ENCODE assay signal across 8 cellular contexts in the genomic region with DNA sequence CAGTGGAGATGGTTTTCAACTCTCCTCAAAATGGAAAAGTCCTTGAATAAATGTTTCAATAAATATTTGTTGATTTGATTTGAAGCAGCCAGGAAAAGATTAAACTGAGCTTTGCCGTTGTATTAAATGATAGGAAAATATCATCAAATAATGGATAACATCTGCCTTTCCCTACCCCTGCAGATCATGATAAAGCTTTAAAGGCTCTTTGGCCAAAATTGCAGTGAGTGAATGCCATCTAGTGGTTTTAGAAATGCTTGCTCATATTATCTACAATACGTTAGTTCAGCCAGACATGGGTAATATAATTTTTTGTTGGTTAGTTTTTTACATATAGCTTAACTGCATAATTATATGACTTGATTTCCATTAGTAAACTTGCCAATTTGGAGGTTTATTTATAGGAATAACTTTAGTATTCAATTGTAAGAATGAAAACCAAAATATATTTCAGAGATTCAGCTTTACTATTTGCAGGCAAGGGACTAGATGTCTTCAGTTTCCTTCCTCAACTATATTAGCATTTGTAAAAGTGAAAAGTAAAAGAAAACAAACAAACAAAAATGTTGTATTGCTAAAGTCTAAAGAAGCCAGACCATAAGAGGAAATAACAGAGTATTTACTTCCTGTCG.
DNase-seq lines count a peak whose midpoint lies in the region; ATAC-seq, FAIRE-seq and TF ChIP-seq lines count a peak whose summit lies in the region.

No MANE protein-coding gene starts in this region.

- H3K9ac ChIP-seq in GM12878 (ENCODE audit: control insufficient read depth, insufficient read depth, low read length): no peak overlapping the region

- peak; percentile 71 for FAIRE-seq in GM12878 (lab: Jason Lieb, UNC)

- no peak for TF ChIP-seq EP300 in GM12878 (IDR thresholded peaks at IDR 0.05; ENCODE audit: borderline replicate concordance in 1 of 2, control insufficient read depth in 1 of 2, low read depth in 2 of 2, low read length in 2 of 2)

- CTCF ChIA-PET in GM12878 (lab: Yijun Ruan, JAX): interaction anchor here (0.7 to 3.2 kb wide), 20 partner anchors 10 to 1387 kb away, joined by 3 to 25 read pairs (median 4); no protein-coding TSS in a partner anchor

- H3K27me3 ChIP-seq in GM12878 (replicated peaks in 1 of 2; ENCODE audit: control insufficient read depth in 2 of 2, insufficient read depth in 2 of 2, low read length in 1 of 2): no peaks in the 10 kb centered on the region

- no peaks in the 10 kb centered on the region for H4K20me1 ChIP-seq in GM12878 (ENCODE audit: control insufficient read depth, insufficient read depth)

- TF ChIP-seq CTCF in 22Rv1 (IDR thresholded peaks at IDR 0.05) (peak; percentile 83), GM10266 (IDR thresholded peaks at IDR 0.05; ENCODE audit: control insufficient read depth, insufficient read depth, low read depth, missing control alignments) (peak; percentile 60), GM12878 (IDR thresholded peaks at IDR 0.05 in 2 of 3, conservative IDR thresholded peaks at IDR 0.05 in 1 of 3; ENCODE audit: control insufficient read depth in 2 of 3, extremely low read depth in 1 of 3, insufficient read depth in 1 of 3, low read depth in 3 of 3, low read length in 3 of 3) (peak; percentile 42 to 74 (median 42); a peak in 4 of 6 replicates)

- peak; percentile 85 for TF ChIP-seq RAD21 in GM12878 (IDR thresholded peaks at IDR 0.05; ENCODE audit: insufficient read depth, low read depth, low read length)

- H3K4me3 ChIP-seq in GM12878: no peak overlapping the region

- POLR2A ChIA-PET in GM12878 (lab: Charles Lee): no interaction called here

- TF ChIP-seq POLR2A in GM12878 (IDR thresholded peaks at IDR 0.05; ENCODE audit: low read depth, low read length): no peak

- DNase-seq in GM10266 (ENCODE audit: extremely low spot score) (peak; percentile 15), NCI-H345 (lab: John Stamatoyannopoulos, UW) (peak; percentile 63), GM12878 (ENCODE audit: low read depth, low spot score) (no peak), left kidney (ENCODE audit: low read depth, low spot score) (peak; percentile 69), Right ventricle myocardium inferior (ENCODE audit: missing footprints) (no peak)

- no peaks in the 10 kb centered on the region for H3K4me1 ChIP-seq in GM12878 (ENCODE audit: control insufficient read depth, insufficient read depth, low read length)

- ATAC-seq in HG03064 (IDR thresholded peaks at IDR 0.05; ENCODE audit: low read depth, unreplicated experiment) (peak; percentile 75), GM12878 (peak; percentile 81), GM19023 (IDR thresholded peaks at IDR 0.05; ENCODE audit: unreplicated experiment) (no peak), Right ventricle myocardium inferior (no peak)

- H3K4me2 ChIP-seq in GM12878 (ENCODE audit: control insufficient read depth, insufficient read depth): no peak overlapping the region

- SMC1A ChIA-PET in GM12878 (lab: Charles Lee; ENCODE audit: uncharacterized antibody, unreplicated experiment): interaction anchor here (0.8 to 3.2 kb wide), 7 partner anchors 10 to 1254 kb away, joined by 3 to 17 read pairs (median 4); no protein-coding TSS in a partner anchor

- H3K27ac ChIP-seq in 22Rv1: no peak overlapping the region
- H3K27ac ChIP-seq in GM12878 (ENCODE audit: control insufficient read depth, insufficient read depth): no peak overlapping the region

- no peaks in the 10 kb centered on the region for H3K9me3 ChIP-seq in GM12878 (replicated peaks; ENCODE audit: control insufficient read depth, insufficient read depth, low read length)

- intact Hi-C loops in GM12878 (cut with micrococcal nuclease; ENCODE audit: unreplicated experiment) (loop anchor here (1.0 to 5.0 kb wide), 4 partner anchors 254 to 1331 kb away; no protein-coding TSS in a partner anchor), Right ventricle myocardium inferior (cut with DNase I) (no loop called here)

- in situ Hi-C loops in GM12878 (cut with MboI): no loop called here

- RAD21 ChIA-PET in GM12878 (lab: Charles Lee; ENCODE audit: unreplicated experiment): interaction anchor here (0.9 to 1.9 kb wide), 9 partner anchors 8 to 1608 kb away, joined by 3 to 9 read pairs (median 3); no protein-coding TSS in a partner anchor

- WGBS in GM12878 (ENCODE audit: insufficient coverage, insufficient replicate concordance, low lambda C conversion rate, missing lambda C conversion rate): 2% methylated on average over 3 of the region's 3 CpGs

- BruUV-seq in GM12878 (replicated peaks; lab: Mats Ljungman, UMichigan): no TSS peak

- no peaks in the 10 kb centered on the region for H3K36me3 ChIP-seq in GM12878 (ENCODE audit: control insufficient read depth in 2 of 2, insufficient read depth in 2 of 2, low read length in 1 of 2)

- no peak overlapping the region for H2AFZ ChIP-seq in GM12878 (ENCODE audit: control insufficient read depth, low read depth, low read length)

- H3K79me2 ChIP-seq in GM12878 (ENCODE audit: control insufficient read depth, insufficient read depth, low read length): no peaks in the 10 kb centered on the region

TF ChIP-seq in GM12878, 131 proteins besides CTCF, POLR2A, EP300 and RAD21:
- peak; percentile 61; the same call in 1 of the 2 replicates for TF ChIP-seq SMC3 (IDR thresholded peaks at IDR 0.05; ENCODE audit: borderline replicate concordance, low read length)
- TF ChIP-seq MEF2B (IDR thresholded peaks at IDR 0.05; ENCODE audit: partially characterized antibody, poor library complexity, severe bottlenecking): no peak
- TF ChIP-seq, protein P1, sequence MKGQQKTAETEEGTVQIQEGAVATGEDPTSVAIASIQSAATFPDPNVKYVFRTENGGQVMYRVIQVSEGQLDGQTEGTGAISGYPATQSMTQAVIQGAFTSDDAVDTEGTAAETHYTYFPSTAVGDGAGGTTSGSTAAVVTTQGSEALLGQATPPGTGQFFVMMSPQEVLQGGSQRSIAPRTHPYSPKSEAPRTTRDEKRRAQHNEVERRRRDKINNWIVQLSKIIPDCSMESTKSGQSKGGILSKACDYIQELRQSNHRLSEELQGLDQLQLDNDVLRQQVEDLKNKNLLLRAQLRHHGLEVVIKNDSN (IDR thresholded peaks at IDR 0.05; ENCODE audit: borderline replicate concordance, extremely low read length, insufficient read depth, low read depth, low read length): no peak
TF ChIP-seq in GM12878: peak in this region for 1.

Comparison
In these comparisons a context has a peak if more than half of its experiments do, and no peak if none do; other contexts are left out.
1. DNase-seq: peak in GM10266 (single experiment), NCI-H345 (single experiment) and left kidney (single experiment); none in GM12878 (single experiment) and Right ventricle myocardium inferior (single experiment).
2. ATAC-seq: peak in HG03064 (single experiment) and GM12878 (single experiment); none in GM19023 (single experiment) and Right ventricle myocardium inferior (single experiment).
3. Peak in every context shown above with its lines, with median percentiles within 50 percentile points of each other: CTCF ChIP-seq.